ENCODE assay signal across 21 cellular contexts in the genomic region with DNA sequence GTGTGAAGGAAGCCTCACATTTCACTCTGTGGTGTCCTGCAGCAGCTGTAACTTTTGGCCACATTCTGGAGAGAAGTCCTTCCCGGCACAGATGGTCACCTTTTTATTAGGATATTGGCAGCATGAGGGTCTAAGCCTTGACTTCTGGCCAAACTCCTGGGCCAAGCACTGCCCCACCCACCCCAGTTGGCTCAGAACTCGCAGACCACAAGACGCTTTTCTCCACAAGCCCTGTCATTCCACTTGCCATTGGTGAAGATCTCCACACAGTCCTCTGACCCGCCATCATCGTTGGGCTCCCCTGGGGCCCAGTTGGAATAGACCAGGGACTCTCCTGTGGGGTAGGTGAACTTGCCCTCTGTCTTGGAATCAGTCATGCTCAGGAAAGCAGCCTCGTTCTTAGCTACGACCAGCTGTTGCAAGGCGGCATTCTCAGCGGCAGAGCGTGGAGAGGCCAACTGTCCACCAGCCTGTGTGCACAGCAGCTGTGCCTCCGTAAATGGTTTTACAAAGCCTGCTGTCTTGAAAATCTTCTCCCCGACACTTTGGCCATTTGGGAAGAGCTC. TPM values are rescaled to one million over a fixed set of nuclear protein-coding genes. Genes with fewer than 3 reads are reported as not detected.
DNase-seq lines count a peak whose midpoint lies in the region; ATAC-seq, FAIRE-seq and TF ChIP-seq lines count a peak whose summit lies in the region.
"Had no signal": no experiment of that assay in that cellular context is flagged by ENCODE, and none has a peak within 500 bp of the region (broad histone marks: within the 10 kb centered on the region; RNA-seq: fewer than 3 reads in every experiment).

No MANE protein-coding gene starts in this region.

- H3K36me3 ChIP-seq in BLaER1 (no peaks in the 10 kb centered on the region), endodermal cell (ENCODE audit: control insufficient read depth, insufficient read depth, low read length) (no peaks in the 10 kb centered on the region), small intestine (ENCODE audit: control insufficient read depth in 2 of 2, insufficient read depth in 2 of 2, low read length in 2 of 2) (no peaks in the 10 kb centered on the region), sigmoid colon (no peaks in the 10 kb centered on the region)

- WGBS in endodermal cell (ENCODE audit: insufficient coverage in 1 of 2, insufficient read length in 1 of 2), 2 experiments: 92 to 100% methylated on average over 9 to 12 of the region's 12 CpGs
- WGBS in small intestine, 3 donors: 86 to 87% (median 86%) methylated on average over 12 of the region's 12 CpGs
- 87% methylated on average over 12 of the region's 12 CpGs for WGBS in sigmoid colon, 2 donors

- no peak for TF ChIP-seq POLR2A in sigmoid colon (IDR thresholded peaks at IDR 0.05)

- H3K27me3 Mint-ChIP-seq in endodermal cell (ENCODE audit: insufficient read depth): peaks cover 15% of the 10 kb centered on the region

- H3K9ac ChIP-seq in BLaER1: no peak overlapping the region
- H3K9ac ChIP-seq in endodermal cell (ENCODE audit: extremely low read depth, low read length, poor library complexity, severe bottlenecking): no peak overlapping the region

- ATAC-seq in HG03045 (IDR thresholded peaks at IDR 0.05; ENCODE audit: unreplicated experiment): no peak
- ATAC-seq: foreskin keratinocyte, left lobe of liver, T-cell had no signal

- H3K4me3 ChIP-seq in BLaER1 (no peak overlapping the region), HL-60 (replicated peaks; ENCODE audit: insufficient read depth, low read length) (no peak overlapping the region), endodermal cell (ENCODE audit: low read length) (no peak overlapping the region), skeletal muscle cell (ENCODE audit: low read depth, low read length) (no peak overlapping the region), small intestine (ENCODE audit: low read depth in 1 of 2, low read length in 2 of 2) (no peak overlapping the region), sigmoid colon (no peak overlapping the region)

- H3K4me1 Mint-ChIP-seq in endodermal cell: no peaks in the 10 kb centered on the region
- H3K4me1 Mint-ChIP-seq: central memory CD8-positive, alpha-beta T cell had no signal

- H3K4me2 ChIP-seq in BLaER1: peak overlapping the region; percentile 64

- peaks cover 2% of the 10 kb centered on the region for H3K36me3 Mint-ChIP-seq in endodermal cell (ENCODE audit: low read depth)
- H3K36me3 Mint-ChIP-seq: activated naive CD8-positive, alpha-beta T cell treated with anti-CD3 and anti-CD28 coated beads, Interleukin-2, amount 10 ng/mL, durations not matched to agents 7 days and 5 days; T-cell had no signal

- H3K27me3 ChIP-seq in BLaER1 (no peaks in the 10 kb centered on the region), HL-60 (ENCODE audit: insufficient read depth, poor library complexity, severe bottlenecking) (no peaks in the 10 kb centered on the region), endodermal cell (ENCODE audit: control insufficient read depth, insufficient read depth, low read length, poor library complexity, severe bottlenecking) (no peaks in the 10 kb centered on the region), small intestine (ENCODE audit: control insufficient read depth in 2 of 2, insufficient read depth in 2 of 2, low read length in 2 of 2) (no peaks in the 10 kb centered on the region), sigmoid colon (no peaks in the 10 kb centered on the region)

- TF ChIP-seq CTCF in HL-60 (IDR thresholded peaks at IDR 0.05; ENCODE audit: insufficient read depth, low read length): no peak
- TF ChIP-seq CTCF in endodermal cell (conservative IDR thresholded peaks at IDR 0.05): no peak
- no peak for TF ChIP-seq CTCF in sigmoid colon (IDR thresholded peaks at IDR 0.05)

- H3K9me3 ChIP-seq in BLaER1 (no peaks in the 10 kb centered on the region), endodermal cell (ENCODE audit: control insufficient read depth, low read length) (no peaks in the 10 kb centered on the region), small intestine (ENCODE audit: control insufficient read depth, low read depth) (no peaks in the 10 kb centered on the region), sigmoid colon (no peaks in the 10 kb centered on the region)

- DNase-seq in HL-60 (ENCODE audit: low read depth in 1 of 2, low spot score in 1 of 2) (no peak), endodermal cell (peak; percentile 22), skeletal muscle cell (ENCODE audit: low read depth) (peak; percentile 22), small intestine (no peak), sigmoid colon (no peak)
- DNase-seq: activated naive CD8-positive, alpha-beta T cell treated with anti-CD3 and anti-CD28 coated beads, Interleukin-2, amount 10 ng/mL, durations not matched to agents 7 days and 5 days; erythroblast; foreskin keratinocyte; NCI-H1048; NCI-H187; NCI-H345; occipital lobe; SHP77 treated with DMSO at 0.1 percent for 48 hours; T-cell had no signal

- intact Hi-C loops in sigmoid colon (cut with DNase I): no loop called here

- H4K20me1 ChIP-seq in BLaER1: no peaks in the 10 kb centered on the region

- FAIRE-seq in small intestine (lab: Jason Lieb, UNC): no peak
- FAIRE-seq: TTC549 had no signal

- peaks cover 37% of the 10 kb centered on the region for H3K4me1 ChIP-seq in BLaER1
- no peaks in the 10 kb centered on the region for H3K4me1 ChIP-seq in endodermal cell (ENCODE audit: control insufficient read depth, insufficient read depth, low read length)
- H3K4me1 ChIP-seq in small intestine (ENCODE audit: control insufficient read depth in 2 of 2, insufficient read depth in 1 of 2, low read depth in 1 of 2, low read length in 1 of 2): no peaks in the 10 kb centered on the region
- H3K4me1 ChIP-seq in sigmoid colon: no peaks in the 10 kb centered on the region
- H3K4me1 ChIP-seq: foreskin keratinocyte had no signal

- TF ChIP-seq EP300 in sigmoid colon (IDR thresholded peaks at IDR 0.05): no peak

- no peak overlapping the region for H3K27ac Mint-ChIP-seq in endodermal cell
- H3K27ac Mint-ChIP-seq: activated naive CD8-positive, alpha-beta T cell treated with anti-CD3 and anti-CD28 coated beads, Interleukin-2, amount 10 ng/mL, durations not matched to agents 7 days and 5 days; T-cell had no signal

- H3K27ac ChIP-seq in BLaER1: no peak overlapping the region; the same call in 1 of the 2 replicates
- peak overlapping the region; percentile 81 for H3K27ac ChIP-seq in HL-60 (replicated peaks)
- H3K27ac ChIP-seq in endodermal cell (ENCODE audit: low read depth, low read length): no peak overlapping the region
- H3K27ac ChIP-seq in small intestine (ENCODE audit: low read depth in 1 of 2, low read length in 1 of 2): no peak overlapping the region
- H3K27ac ChIP-seq in sigmoid colon: no peak overlapping the region
- H3K27ac ChIP-seq: foreskin keratinocyte had no signal

- H3K9me3 Mint-ChIP-seq in endodermal cell: no peaks in the 10 kb centered on the region
- H3K9me3 Mint-ChIP-seq: activated naive CD8-positive, alpha-beta T cell treated with anti-CD3 and anti-CD28 coated beads, Interleukin-2, amount 10 ng/mL, durations not matched to agents 7 days and 5 days; central memory CD8-positive, alpha-beta T cell; T-cell had no signal

- no peak overlapping the region for H3K4me3 Mint-ChIP-seq in endodermal cell
- H3K4me3 Mint-ChIP-seq: activated naive CD8-positive, alpha-beta T cell treated with anti-CD3 and anti-CD28 coated beads, Interleukin-2, amount 10 ng/mL, durations not matched to agents 7 days and 5 days; central memory CD8-positive, alpha-beta T cell; T-cell had no signal

RNA-seq across cellular contexts. Expression of gene SFTPD, which starts 11.2 kb away (rescaled TPM):
- under 1 TPM; 0.42 to 0.86 TPM for total RNA-seq in endodermal cell
- not detected for polyA plus RNA-seq in endodermal cell (2013, experiment 1 of 2)
- not detected for polyA plus RNA-seq in endodermal cell (2013, experiment 2 of 2)
- 1 to 10 TPM in 1 of 3 donors, under 1 TPM in 2; 0.18 to 1.1 (median 0.81) TPM for polyA plus RNA-seq in small intestine
- total RNA-seq in sigmoid colon: 1 to 10 TPM in 2 of 4 donors, not detected in 2; 1.1 to 3.4 TPM
- polyA plus RNA-seq in sigmoid colon: under 1 TPM in 1 of 3 donors, not detected in 2; 0.28 TPM
- total RNA-seq: activated naive CD8-positive, alpha-beta T cell treated with anti-CD3 and anti-CD28 coated beads, Interleukin-2, amount 10 ng/mL, durations not matched to agents 7 days and 5 days; Daoy; mononuclear cell had no signal

Comparison
In these comparisons a context has a peak if more than half of its experiments do, and no peak if none do; other contexts are left out.
1. DNase-seq: peak in endodermal cell (single experiment) and skeletal muscle cell (single experiment); none in HL-60 (0 of 2), small intestine (single experiment) and sigmoid colon (single experiment).